Comparison of ENCODE assay signal across 10 cellular contexts in the genomic region with DNA sequence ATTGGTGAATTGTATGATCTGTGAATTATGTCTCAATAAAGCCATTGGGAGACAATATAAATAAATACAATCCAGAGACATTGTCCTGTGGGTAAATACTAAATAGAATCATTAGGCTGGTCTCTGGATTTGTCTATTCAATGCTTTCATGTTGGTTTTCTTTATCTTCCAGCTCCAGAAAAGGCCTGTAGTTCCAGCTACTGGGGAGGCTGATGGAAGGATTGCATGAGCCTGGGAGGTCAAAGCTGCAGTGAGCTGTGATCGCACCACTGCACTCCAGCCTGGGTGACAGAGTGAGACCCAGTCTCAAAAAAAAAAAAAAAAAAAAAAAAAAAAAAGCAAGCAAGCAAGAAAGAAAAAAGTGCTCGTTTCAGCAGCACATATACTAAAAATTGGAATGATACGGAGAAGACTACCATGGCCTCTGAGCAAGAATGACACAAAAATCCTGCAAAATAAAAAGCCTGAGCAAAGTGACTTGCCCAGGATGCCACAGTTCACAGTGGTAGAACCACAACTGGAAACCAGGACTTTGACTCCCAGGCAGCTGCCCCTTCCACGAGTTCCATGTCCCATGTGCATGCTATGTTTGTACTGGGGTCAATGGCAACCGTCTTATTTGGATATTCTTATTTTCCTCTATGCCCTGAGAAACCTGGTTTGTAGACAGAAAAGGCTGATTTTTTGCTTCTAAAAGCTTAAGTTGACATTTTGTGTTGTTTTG. TPM values are rescaled to one million over a fixed set of nuclear protein-coding genes. Genes with fewer than 3 reads are reported as not detected.
DNase-seq lines count a peak whose midpoint lies in the region; ATAC-seq and TF ChIP-seq lines count a peak whose summit lies in the region.
"Had no signal": no experiment of that assay in that cellular context is flagged by ENCODE, and none has a peak within 500 bp of the region (broad histone marks: within the 10 kb centered on the region; RNA-seq: fewer than 3 reads in every experiment).

No MANE protein-coding gene starts in this region.

- DNase-seq in HFFc6 (no peak), neural crest cell (ENCODE audit: low read depth, low spot score) (no peak), kidney glomerular epithelial cell (lab: John Stamatoyannopoulos, UW) (no peak), HCEC 1CT (no peak)
- no peak for DNase-seq in activated T-cell treated with anti-CD3 and anti-CD28 coated beads, Interleukin-2, amount 50 U/mL, for 1 hour
- DNase-seq: CD8-positive, alpha-beta memory T cell; stimulated activated CD4-positive, alpha-beta T cell treated with anti-CD3 and anti-CD28 coated beads, Interleukin-2, amount 100 ng/mL, for 48 hours had no signal

- H3K27me3 Mint-ChIP-seq in HFFc6 (ENCODE audit: insufficient read depth) (peaks cover 11% of the 10 kb centered on the region), IgD-negative memory B cell (peaks cover 6% of the 10 kb centered on the region), neural crest cell (ENCODE audit: low read depth) (peaks cover 64% of the 10 kb centered on the region)

- ATAC-seq in GM18508 (IDR thresholded peaks at IDR 0.05; ENCODE audit: insufficient read depth, unreplicated experiment) (peak; percentile 7), GM18870 (IDR thresholded peaks at IDR 0.05; ENCODE audit: unreplicated experiment) (no peak)

- peak overlapping the region; percentile 74 for H3K27ac Mint-ChIP-seq in HFFc6
- peak overlapping the region; percentile 89 to 94 (median 93) for H3K27ac Mint-ChIP-seq in IgD-negative memory B cell
- peak overlapping the region; percentile 63 for H3K27ac Mint-ChIP-seq in neural crest cell (ENCODE audit: unreplicated experiment)
- H3K27ac Mint-ChIP-seq: CD8-positive, alpha-beta memory T cell had no signal

- peak overlapping the region; percentile 11 for H3K4me3 Mint-ChIP-seq in HFFc6
- peak overlapping the region; percentile 5 to 83 (median 60) for H3K4me3 Mint-ChIP-seq in IgD-negative memory B cell
- peak overlapping the region; percentile 50 for H3K4me3 Mint-ChIP-seq in neural crest cell
- H3K4me3 Mint-ChIP-seq: CD8-positive, alpha-beta memory T cell had no signal

- H3K36me3 Mint-ChIP-seq in HFFc6 (ENCODE audit: low read depth) (no peaks in the 10 kb centered on the region), IgD-negative memory B cell (no peaks in the 10 kb centered on the region), neural crest cell (ENCODE audit: low read depth) (no peaks in the 10 kb centered on the region)
- H3K36me3 Mint-ChIP-seq: CD8-positive, alpha-beta memory T cell had no signal

- H3K4me1 Mint-ChIP-seq in HFFc6 (ENCODE audit: low read depth), result peaks cover 35% of the 10 kb centered on the region
- H3K4me1 Mint-ChIP-seq in IgD-negative memory B cell, result peaks cover 21 to 32% (median 26%) of the 10 kb centered on the region in 3 donors
- peaks cover 54% of the 10 kb centered on the region for H3K4me1 Mint-ChIP-seq in neural crest cell

- H3K9me3 Mint-ChIP-seq in HFFc6, result no peaks in the 10 kb centered on the region
- H3K9me3 Mint-ChIP-seq in IgD-negative memory B cell, result no peaks in the 10 kb centered on the region
- peaks cover 2% of the 10 kb centered on the region for H3K9me3 Mint-ChIP-seq in neural crest cell
- H3K9me3 Mint-ChIP-seq: CD8-positive, alpha-beta memory T cell had no signal

- TF ChIP-seq CTCF in HFFc6 (IDR thresholded peaks at IDR 0.05) (no peak), neural crest cell (conservative IDR thresholded peaks at IDR 0.05) (no peak)

RNA-seq across cellular contexts. Expression of gene GMPR, which starts 33.6 kb away (rescaled TPM):
- total RNA-seq in HFFc6 (2021; fragmentation: NEBNext Ultra II Directional; extraction: Animal tissue kit (Norgen Biotek cat#: 25700)), result 1 to 10 TPM; 4.7 to 9.1 (median 5.4) TPM
- 1.3 TPM for polyA plus RNA-seq in IgD-negative memory B cell
- total RNA-seq in neural crest cell, result 0.16 TPM in 1 of 2 replicates, not detected in the other
